ENCODE assay signal across 21 cellular contexts in genomic region chr5:158541535-158541934, GRCh38.
"Had no signal": no experiment of that assay in that cellular context is flagged by ENCODE, and none has a peak within 500 bp of the region (broad histone marks: within the 10 kb centered on the region; RNA-seq: fewer than 3 reads in every experiment).

No MANE protein-coding gene starts in this region.

- H3K27ac Mint-ChIP-seq: activated B cell treated with CpG ODN at 0.5 μM for 24 hours; activated CD4-positive, alpha-beta T cell treated with anti-CD3 and anti-CD28 coated beads, Interleukin-2, amount 10 ng/mL, durations not matched to agents 7 days and 5 days; activated naive CD4-positive, alpha-beta T cell treated with anti-CD3 and anti-CD28 coated beads, Interleukin-2, amount 50 U/mL, for 24 hours; activated T-helper 1 cell treated with anti-CD3 and anti-CD28 coated beads, Interleukin-12 subunit alpha, Interleukin-12 subunit beta, Interleukin-2, Interleukin-4 antibody, amounts not matched to agents 30 ng/mL and 10 ng/mL and 1 ng/mL, durations not matched to agents 14 hours and 24 hours and 36 hours; nephron; T-helper 17 cell had no signal

- H3K36me3 ChIP-seq: esophagus muscularis mucosa, neutrophil, ovary, prostate gland, transverse colon, uterus had no signal

- H3K9me3 Mint-ChIP-seq: activated B cell treated with CpG ODN at 0.5 μM for 24 hours; activated CD4-positive, alpha-beta T cell treated with anti-CD3 and anti-CD28 coated beads, Interleukin-2, amount 10 ng/mL, durations not matched to agents 7 days and 5 days; activated naive CD4-positive, alpha-beta T cell treated with anti-CD3 and anti-CD28 coated beads, Interleukin-2, amount 50 U/mL, for 24 hours; activated T-helper 1 cell treated with anti-CD3 and anti-CD28 coated beads, Interleukin-12 subunit alpha, Interleukin-12 subunit beta, Interleukin-2, Interleukin-4 antibody, amounts not matched to agents 30 ng/mL and 10 ng/mL and 1 ng/mL, durations not matched to agents 14 hours and 24 hours and 36 hours; nephron had no signal

- H3K4me3 ChIP-seq: coronary artery, esophagus muscularis mucosa, ovary, prostate gland, transverse colon, uterus had no signal

- H3K4me3 Mint-ChIP-seq: activated B cell treated with CpG ODN at 0.5 μM for 24 hours; activated CD4-positive, alpha-beta T cell treated with anti-CD3 and anti-CD28 coated beads, Interleukin-2, amount 10 ng/mL, durations not matched to agents 7 days and 5 days; activated naive CD4-positive, alpha-beta T cell treated with anti-CD3 and anti-CD28 coated beads, Interleukin-2, amount 50 U/mL, for 24 hours; activated T-helper 1 cell treated with anti-CD3 and anti-CD28 coated beads, Interleukin-12 subunit alpha, Interleukin-12 subunit beta, Interleukin-2, Interleukin-4 antibody, amounts not matched to agents 30 ng/mL and 10 ng/mL and 1 ng/mL, durations not matched to agents 14 hours and 24 hours and 36 hours; nephron; T-helper 17 cell had no signal

- H3K27me3 ChIP-seq: esophagus muscularis mucosa, ovary, transverse colon, uterus had no signal

- H3K27ac ChIP-seq: coronary artery, esophagus muscularis mucosa, neutrophil, ovary, prostate gland, transverse colon, uterus had no signal

- DNase-seq: activated B cell treated with CpG ODN at 0.5 μM for 24 hours; activated CD4-positive, alpha-beta T cell treated with anti-CD3 and anti-CD28 coated beads, Interleukin-2, amount 10 ng/mL, durations not matched to agents 7 days and 5 days; activated CD8-positive, alpha-beta memory T cell treated with anti-CD3 and anti-CD28 coated beads, Interleukin-2, amount 50 U/mL, for 48 hours; activated gamma-delta T cell treated with Interleukin-2 at 50 U/mL for 16 hours; cerebellar nuclear complex; glutamatergic neuron; hippocampal formation; mesenchymal stem cell; ovary; SW 1271; T-helper 17 cell; transverse colon; uterus had no signal

- H3K36me3 Mint-ChIP-seq: activated naive CD4-positive, alpha-beta T cell treated with anti-CD3 and anti-CD28 coated beads, Interleukin-2, amount 50 U/mL, for 24 hours had no signal

- ATAC-seq: T-helper 17 cell had no signal

- H3K4me1 Mint-ChIP-seq: T-helper 17 cell had no signal

- H3K9me3 ChIP-seq: esophagus muscularis mucosa, neutrophil, ovary, prostate gland, transverse colon, uterus had no signal

- FAIRE-seq: frontal cortex had no signal

- H3K27me3 Mint-ChIP-seq: activated naive CD4-positive, alpha-beta T cell treated with anti-CD3 and anti-CD28 coated beads, Interleukin-2, amount 50 U/mL, for 24 hours had no signal

- H3K4me1 ChIP-seq: esophagus muscularis mucosa, prostate gland, transverse colon, uterus had no signal
